1 cellular context compared by ENCODE assay signal in the genomic region with DNA sequence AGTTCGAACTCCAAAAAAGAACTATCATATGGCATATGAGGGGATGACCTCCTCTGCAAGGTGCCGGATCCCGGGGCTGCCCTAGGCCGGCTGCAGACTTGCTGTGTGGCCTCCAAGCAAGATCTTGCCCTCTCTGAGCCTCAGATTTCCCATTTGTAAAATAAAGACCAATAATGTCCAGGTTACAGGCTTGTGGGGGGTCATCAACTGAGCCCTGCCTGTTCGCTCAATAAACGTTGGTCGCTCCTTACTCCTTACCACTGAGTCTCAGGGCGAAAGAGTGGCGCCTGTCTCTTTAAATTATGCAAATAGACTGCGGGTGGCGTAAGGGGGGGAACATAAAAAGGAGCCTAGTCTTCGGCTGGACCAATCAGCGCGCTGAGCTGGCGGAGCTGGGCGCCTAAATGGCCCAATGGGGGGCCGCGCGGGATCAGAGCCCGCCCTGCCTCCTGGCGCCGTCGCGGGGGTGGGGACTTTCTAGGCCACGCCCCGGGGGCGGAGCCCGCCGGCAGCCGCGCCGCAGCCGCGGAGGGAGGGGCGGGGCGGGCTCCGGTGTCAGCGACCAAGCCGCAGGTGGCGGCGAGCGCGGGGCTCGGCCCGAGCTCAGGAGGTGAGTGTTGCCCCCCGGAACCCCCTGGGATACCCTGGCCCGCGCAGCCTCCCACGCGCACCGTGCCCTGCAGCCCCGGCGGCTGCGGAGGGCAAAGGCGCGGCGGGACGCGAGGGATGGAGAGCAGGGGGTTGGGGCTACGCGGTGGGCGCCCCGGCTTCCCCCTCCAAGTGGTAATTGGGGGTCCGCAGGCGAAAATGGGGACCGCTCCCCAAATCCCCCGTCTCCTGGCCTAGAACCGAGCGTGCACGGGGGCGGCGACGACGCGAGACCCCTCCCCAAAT.
TF ChIP-seq lines count a peak whose summit lies in the region.

No MANE protein-coding gene starts in this region.

TF ChIP-seq in HepG2, 621 proteins besides CTCF, POLR2A, EP300 and RAD21 (continued from another document and continues in another):
- TF ChIP-seq, protein P1, sequence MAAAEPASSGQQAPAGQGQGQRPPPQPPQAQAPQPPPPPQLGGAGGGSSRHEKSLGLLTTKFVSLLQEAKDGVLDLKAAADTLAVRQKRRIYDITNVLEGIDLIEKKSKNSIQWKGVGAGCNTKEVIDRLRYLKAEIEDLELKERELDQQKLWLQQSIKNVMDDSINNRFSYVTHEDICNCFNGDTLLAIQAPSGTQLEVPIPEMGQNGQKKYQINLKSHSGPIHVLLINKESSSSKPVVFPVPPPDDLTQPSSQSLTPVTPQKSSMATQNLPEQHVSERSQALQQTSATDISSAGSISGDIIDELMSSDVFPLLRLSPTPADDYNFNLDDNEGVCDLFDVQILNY (CRISPR knock-in tag; conservative IDR thresholded peaks at IDR 0.05): no peak
- TF ChIP-seq SCMH1 (CRISPR knock-in tag; IDR thresholded peaks at IDR 0.05; ENCODE audit: borderline replicate concordance) (no peak), DMAP1 (CRISPR knock-in tag; IDR thresholded peaks at IDR 0.05) (no peak), ZNF138 (CRISPR knock-in tag; IDR thresholded peaks at IDR 0.05; ENCODE audit: low read depth) (no peak), FOXC1 (CRISPR knock-in tag; IDR thresholded peaks at IDR 0.05; ENCODE audit: borderline replicate concordance) (no peak), ZZZ3 (CRISPR knock-in tag; IDR thresholded peaks at IDR 0.05; ENCODE audit: borderline replicate concordance) (no peak), ZNF660 (CRISPR knock-in tag; IDR thresholded peaks at IDR 0.05; ENCODE audit: borderline replicate concordance, low read depth) (no peak), IKZF1 (IDR thresholded peaks at IDR 0.05) (no peak), SP4 (CRISPR knock-in tag; IDR thresholded peaks at IDR 0.05) (peak; percentile 96), MEIS2 (CRISPR knock-in tag; IDR thresholded peaks at IDR 0.05) (no peak), FOSL1 (CRISPR knock-in tag; IDR thresholded peaks at IDR 0.05; ENCODE audit: borderline replicate concordance) (no peak), HES4 (CRISPR knock-in tag; IDR thresholded peaks at IDR 0.05; ENCODE audit: borderline replicate concordance) (no peak), ZNF549 (CRISPR knock-in tag; IDR thresholded peaks at IDR 0.05) (no peak), HHEX (CRISPR knock-in tag; IDR thresholded peaks at IDR 0.05) (no peak), ZNF468 (CRISPR knock-in tag; IDR thresholded peaks at IDR 0.05) (no peak), EEA1 (CRISPR knock-in tag; IDR thresholded peaks at IDR 0.05; ENCODE audit: borderline replicate concordance) (0 out of 2 replicates have a peak, but pooled peaks have one; percentile 30), TAF1 (CRISPR knock-in tag; IDR thresholded peaks at IDR 0.05) (no peak)
- TF ChIP-seq, protein P2, sequence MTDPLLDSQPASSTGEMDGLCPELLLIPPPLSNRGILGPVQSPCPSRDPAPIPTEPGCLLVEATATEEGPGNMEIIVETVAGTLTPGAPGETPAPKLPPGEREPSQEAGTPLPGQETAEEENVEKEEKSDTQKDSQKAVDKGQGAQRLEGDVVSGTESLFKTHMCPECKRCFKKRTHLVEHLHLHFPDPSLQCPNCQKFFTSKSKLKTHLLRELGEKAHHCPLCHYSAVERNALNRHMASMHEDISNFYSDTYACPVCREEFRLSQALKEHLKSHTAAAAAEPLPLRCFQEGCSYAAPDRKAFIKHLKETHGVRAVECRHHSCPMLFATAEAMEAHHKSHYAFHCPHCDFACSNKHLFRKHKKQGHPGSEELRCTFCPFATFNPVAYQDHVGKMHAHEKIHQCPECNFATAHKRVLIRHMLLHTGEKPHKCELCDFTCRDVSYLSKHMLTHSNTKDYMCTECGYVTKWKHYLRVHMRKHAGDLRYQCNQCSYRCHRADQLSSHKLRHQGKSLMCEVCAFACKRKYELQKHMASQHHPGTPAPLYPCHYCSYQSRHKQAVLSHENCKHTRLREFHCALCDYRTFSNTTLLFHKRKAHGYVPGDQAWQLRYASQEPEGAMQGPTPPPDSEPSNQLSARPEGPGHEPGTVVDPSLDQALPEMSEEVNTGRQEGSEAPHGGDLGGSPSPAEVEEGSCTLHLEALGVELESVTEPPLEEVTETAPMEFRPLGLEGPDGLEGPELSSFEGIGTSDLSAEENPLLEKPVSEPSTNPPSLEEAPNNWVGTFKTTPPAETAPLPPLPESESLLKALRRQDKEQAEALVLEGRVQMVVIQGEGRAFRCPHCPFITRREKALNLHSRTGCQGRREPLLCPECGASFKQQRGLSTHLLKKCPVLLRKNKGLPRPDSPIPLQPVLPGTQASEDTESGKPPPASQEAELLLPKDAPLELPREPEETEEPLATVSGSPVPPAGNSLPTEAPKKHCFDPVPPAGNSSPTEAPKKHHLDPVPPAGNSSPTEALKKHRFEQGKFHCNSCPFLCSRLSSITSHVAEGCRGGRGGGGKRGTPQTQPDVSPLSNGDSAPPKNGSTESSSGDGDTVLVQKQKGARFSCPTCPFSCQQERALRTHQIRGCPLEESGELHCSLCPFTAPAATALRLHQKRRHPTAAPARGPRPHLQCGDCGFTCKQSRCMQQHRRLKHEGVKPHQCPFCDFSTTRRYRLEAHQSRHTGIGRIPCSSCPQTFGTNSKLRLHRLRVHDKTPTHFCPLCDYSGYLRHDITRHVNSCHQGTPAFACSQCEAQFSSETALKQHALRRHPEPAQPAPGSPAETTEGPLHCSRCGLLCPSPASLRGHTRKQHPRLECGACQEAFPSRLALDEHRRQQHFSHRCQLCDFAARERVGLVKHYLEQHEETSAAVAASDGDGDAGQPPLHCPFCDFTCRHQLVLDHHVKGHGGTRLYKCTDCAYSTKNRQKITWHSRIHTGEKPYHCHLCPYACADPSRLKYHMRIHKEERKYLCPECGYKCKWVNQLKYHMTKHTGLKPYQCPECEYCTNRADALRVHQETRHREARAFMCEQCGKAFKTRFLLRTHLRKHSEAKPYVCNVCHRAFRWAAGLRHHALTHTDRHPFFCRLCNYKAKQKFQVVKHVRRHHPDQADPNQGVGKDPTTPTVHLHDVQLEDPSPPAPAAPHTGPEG (CRISPR knock-in tag; IDR thresholded peaks at IDR 0.05): no peak
- TF ChIP-seq, protein P3, sequence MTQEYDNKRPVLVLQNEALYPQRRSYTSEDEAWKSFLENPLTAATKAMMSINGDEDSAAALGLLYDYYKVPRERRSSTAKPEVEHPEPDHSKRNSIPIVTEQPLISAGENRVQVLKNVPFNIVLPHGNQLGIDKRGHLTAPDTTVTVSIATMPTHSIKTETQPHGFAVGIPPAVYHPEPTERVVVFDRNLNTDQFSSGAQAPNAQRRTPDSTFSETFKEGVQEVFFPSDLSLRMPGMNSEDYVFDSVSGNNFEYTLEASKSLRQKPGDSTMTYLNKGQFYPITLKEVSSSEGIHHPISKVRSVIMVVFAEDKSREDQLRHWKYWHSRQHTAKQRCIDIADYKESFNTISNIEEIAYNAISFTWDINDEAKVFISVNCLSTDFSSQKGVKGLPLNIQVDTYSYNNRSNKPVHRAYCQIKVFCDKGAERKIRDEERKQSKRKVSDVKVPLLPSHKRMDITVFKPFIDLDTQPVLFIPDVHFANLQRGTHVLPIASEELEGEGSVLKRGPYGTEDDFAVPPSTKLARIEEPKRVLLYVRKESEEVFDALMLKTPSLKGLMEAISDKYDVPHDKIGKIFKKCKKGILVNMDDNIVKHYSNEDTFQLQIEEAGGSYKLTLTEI (CRISPR knock-in tag; conservative IDR thresholded peaks at IDR 0.05): no peak
- TF ChIP-seq, protein P4, sequence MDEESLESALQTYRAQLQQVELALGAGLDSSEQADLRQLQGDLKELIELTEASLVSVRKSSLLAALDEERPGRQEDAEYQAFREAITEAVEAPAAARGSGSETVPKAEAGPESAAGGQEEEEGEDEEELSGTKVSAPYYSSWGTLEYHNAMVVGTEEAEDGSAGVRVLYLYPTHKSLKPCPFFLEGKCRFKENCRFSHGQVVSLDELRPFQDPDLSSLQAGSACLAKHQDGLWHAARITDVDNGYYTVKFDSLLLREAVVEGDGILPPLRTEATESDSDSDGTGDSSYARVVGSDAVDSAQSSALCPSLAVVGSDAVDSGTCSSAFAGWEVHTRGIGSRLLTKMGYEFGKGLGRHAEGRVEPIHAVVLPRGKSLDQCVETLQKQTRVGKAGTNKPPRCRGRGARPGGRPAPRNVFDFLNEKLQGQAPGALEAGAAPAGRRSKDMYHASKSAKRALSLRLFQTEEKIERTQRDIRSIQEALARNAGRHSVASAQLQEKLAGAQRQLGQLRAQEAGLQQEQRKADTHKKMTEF (CRISPR knock-in tag; IDR thresholded peaks at IDR 0.05): no peak
- TF ChIP-seq, protein P5, sequence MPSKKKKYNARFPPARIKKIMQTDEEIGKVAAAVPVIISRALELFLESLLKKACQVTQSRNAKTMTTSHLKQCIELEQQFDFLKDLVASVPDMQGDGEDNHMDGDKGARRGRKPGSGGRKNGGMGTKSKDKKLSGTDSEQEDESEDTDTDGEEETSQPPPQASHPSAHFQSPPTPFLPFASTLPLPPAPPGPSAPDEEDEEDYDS (CRISPR knock-in tag; IDR thresholded peaks at IDR 0.05): 0 out of 2 replicates have a peak, but pooled peaks have one; percentile 46
- TF ChIP-seq, protein P6, sequence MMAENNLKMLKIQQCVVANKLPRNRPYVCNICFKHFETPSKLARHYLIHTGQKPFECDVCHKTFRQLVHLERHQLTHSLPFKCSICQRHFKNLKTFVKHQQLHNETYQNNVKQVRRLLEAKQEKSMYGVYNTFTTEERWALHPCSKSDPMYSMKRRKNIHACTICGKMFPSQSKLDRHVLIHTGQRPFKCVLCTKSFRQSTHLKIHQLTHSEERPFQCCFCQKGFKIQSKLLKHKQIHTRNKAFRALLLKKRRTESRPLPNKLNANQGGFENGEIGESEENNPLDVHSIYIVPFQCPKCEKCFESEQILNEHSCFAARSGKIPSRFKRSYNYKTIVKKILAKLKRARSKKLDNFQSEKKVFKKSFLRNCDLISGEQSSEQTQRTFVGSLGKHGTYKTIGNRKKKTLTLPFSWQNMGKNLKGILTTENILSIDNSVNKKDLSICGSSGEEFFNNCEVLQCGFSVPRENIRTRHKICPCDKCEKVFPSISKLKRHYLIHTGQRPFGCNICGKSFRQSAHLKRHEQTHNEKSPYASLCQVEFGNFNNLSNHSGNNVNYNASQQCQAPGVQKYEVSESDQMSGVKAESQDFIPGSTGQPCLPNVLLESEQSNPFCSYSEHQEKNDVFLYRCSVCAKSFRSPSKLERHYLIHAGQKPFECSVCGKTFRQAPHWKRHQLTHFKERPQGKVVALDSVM (CRISPR knock-in tag; IDR thresholded peaks at IDR 0.05): no peak
- TF ChIP-seq, protein P7, sequence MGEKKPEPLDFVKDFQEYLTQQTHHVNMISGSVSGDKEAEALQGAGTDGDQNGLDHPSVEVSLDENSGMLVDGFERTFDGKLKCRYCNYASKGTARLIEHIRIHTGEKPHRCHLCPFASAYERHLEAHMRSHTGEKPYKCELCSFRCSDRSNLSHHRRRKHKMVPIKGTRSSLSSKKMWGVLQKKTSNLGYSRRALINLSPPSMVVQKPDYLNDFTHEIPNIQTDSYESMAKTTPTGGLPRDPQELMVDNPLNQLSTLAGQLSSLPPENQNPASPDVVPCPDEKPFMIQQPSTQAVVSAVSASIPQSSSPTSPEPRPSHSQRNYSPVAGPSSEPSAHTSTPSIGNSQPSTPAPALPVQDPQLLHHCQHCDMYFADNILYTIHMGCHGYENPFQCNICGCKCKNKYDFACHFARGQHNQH (CRISPR knock-in tag; IDR thresholded peaks at IDR 0.05): no peak
- TF ChIP-seq, protein P8, sequence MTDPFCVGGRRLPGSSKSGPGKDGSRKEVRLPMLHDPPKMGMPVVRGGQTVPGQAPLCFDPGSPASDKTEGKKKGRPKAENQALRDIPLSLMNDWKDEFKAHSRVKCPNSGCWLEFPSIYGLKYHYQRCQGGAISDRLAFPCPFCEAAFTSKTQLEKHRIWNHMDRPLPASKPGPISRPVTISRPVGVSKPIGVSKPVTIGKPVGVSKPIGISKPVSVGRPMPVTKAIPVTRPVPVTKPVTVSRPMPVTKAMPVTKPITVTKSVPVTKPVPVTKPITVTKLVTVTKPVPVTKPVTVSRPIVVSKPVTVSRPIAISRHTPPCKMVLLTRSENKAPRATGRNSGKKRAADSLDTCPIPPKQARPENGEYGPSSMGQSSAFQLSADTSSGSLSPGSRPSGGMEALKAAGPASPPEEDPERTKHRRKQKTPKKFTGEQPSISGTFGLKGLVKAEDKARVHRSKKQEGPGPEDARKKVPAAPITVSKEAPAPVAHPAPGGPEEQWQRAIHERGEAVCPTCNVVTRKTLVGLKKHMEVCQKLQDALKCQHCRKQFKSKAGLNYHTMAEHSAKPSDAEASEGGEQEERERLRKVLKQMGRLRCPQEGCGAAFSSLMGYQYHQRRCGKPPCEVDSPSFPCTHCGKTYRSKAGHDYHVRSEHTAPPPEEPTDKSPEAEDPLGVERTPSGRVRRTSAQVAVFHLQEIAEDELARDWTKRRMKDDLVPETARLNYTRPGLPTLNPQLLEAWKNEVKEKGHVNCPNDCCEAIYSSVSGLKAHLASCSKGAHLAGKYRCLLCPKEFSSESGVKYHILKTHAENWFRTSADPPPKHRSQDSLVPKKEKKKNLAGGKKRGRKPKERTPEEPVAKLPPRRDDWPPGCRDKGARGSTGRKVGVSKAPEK (CRISPR knock-in tag; IDR thresholded peaks at IDR 0.05; ENCODE audit: borderline replicate concordance): no peak
- TF ChIP-seq, protein P9, sequence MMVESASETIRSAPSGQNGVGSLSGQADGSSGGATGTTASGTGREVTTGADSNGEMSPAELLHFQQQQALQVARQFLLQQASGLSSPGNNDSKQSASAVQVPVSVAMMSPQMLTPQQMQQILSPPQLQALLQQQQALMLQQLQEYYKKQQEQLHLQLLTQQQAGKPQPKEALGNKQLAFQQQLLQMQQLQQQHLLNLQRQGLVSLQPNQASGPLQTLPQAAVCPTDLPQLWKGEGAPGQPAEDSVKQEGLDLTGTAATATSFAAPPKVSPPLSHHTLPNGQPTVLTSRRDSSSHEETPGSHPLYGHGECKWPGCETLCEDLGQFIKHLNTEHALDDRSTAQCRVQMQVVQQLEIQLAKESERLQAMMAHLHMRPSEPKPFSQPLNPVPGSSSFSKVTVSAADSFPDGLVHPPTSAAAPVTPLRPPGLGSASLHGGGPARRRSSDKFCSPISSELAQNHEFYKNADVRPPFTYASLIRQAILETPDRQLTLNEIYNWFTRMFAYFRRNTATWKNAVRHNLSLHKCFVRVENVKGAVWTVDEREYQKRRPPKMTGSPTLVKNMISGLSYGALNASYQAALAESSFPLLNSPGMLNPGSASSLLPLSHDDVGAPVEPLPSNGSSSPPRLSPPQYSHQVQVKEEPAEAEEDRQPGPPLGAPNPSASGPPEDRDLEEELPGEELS (CRISPR knock-in tag; IDR thresholded peaks at IDR 0.05): no peak
- TF ChIP-seq, protein P10, sequence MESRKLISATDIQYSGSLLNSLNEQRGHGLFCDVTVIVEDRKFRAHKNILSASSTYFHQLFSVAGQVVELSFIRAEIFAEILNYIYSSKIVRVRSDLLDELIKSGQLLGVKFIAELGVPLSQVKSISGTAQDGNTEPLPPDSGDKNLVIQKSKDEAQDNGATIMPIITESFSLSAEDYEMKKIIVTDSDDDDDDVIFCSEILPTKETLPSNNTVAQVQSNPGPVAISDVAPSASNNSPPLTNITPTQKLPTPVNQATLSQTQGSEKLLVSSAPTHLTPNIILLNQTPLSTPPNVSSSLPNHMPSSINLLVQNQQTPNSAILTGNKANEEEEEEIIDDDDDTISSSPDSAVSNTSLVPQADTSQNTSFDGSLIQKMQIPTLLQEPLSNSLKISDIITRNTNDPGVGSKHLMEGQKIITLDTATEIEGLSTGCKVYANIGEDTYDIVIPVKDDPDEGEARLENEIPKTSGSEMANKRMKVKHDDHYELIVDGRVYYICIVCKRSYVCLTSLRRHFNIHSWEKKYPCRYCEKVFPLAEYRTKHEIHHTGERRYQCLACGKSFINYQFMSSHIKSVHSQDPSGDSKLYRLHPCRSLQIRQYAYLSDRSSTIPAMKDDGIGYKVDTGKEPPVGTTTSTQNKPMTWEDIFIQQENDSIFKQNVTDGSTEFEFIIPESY (CRISPR knock-in tag; IDR thresholded peaks at IDR 0.05): no peak
- TF ChIP-seq, protein P11, sequence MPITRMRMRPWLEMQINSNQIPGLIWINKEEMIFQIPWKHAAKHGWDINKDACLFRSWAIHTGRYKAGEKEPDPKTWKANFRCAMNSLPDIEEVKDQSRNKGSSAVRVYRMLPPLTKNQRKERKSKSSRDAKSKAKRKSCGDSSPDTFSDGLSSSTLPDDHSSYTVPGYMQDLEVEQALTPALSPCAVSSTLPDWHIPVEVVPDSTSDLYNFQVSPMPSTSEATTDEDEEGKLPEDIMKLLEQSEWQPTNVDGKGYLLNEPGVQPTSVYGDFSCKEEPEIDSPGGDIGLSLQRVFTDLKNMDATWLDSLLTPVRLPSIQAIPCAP (CRISPR knock-in tag; IDR thresholded peaks at IDR 0.05; ENCODE audit: low read depth): no peak
